ENCODE assay signal across 7 cellular contexts in the genomic region with DNA sequence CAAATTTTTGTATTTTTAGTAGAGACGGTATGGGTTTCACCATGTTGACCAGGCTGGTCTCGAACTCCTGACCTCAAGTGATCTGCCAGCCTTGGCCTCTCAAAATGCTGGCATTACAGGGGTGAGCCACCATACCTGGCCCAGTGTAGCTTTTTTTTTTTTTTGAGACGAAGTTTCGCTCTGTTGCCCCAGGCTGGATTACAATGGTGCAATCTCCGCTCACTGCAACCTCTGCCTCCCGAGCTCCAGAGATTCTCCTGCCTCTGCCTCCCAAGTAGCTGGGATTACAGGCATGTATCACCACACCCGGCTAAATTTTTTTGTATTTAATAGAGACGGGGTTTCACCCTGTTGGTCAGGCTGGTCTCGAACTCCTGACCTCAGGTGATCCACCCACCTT. TPM values are rescaled to one million over a fixed set of nuclear protein-coding genes. Genes with fewer than 3 reads are reported as not detected.
DNase-seq lines count a peak whose midpoint lies in the region; TF ChIP-seq lines count a peak whose summit lies in the region.
"Not testable (repeated sequence)": the region's sequence is repeated elsewhere in the genome, so short reads cannot be mapped to it uniquely, and the experiment has no call there.

No MANE protein-coding gene starts in this region.

- H3K27me3 Mint-ChIP-seq in HFFc6 (ENCODE audit: insufficient read depth); chondrocyte (ENCODE audit: low read depth); mesothelial cell of epicardium (ENCODE audit: low read depth): not testable (repeated sequence)

- peak overlapping the region; percentile 38; the same call in 1 of the 2 replicates for H3K9ac ChIP-seq in SK-N-SH

- H3K9me3 Mint-ChIP-seq in HFFc6; chondrocyte (ENCODE audit: low read depth); mesothelial cell of epicardium: not testable (repeated sequence)

- H3K27ac Mint-ChIP-seq in HFFc6 (peak overlapping the region; percentile 88), chondrocyte (ENCODE audit: unreplicated experiment) (peak overlapping the region; percentile 93), mesothelial cell of epicardium (peak overlapping the region; percentile 92)

- H2AFZ ChIP-seq in SK-N-SH (ENCODE audit: low read depth): not testable (repeated sequence)

- not testable (repeated sequence) for DNase-seq in HFFc6; SK-N-SH; chondrocyte (ENCODE audit: low spot score); left ventricle myocardium inferior; mesothelial cell of epicardium (ENCODE audit: low spot score in 2 of 2, unreplicated experiment in 2 of 2); sigmoid colon; thyroid gland

- POLR2A ChIA-PET in SK-N-SH (lab: Yijun Ruan, JAX): not testable (repeated sequence)

- H3K4me2 ChIP-seq in SK-N-SH: peak overlapping the region; percentile 57; the same call in 1 of the 2 replicates

- TF ChIP-seq POLR2A in sigmoid colon (IDR thresholded peaks at IDR 0.05); thyroid gland (IDR thresholded peaks at IDR 0.05): not testable (repeated sequence)

- CTCF ChIA-PET in SK-N-SH (lab: Yijun Ruan, JAX): interaction anchor here (1.5 to 4.9 kb wide), 5 partner anchors 20 to 182 kb away, joined by 5 to 18 read pairs (median 7); partner anchors contain the start of gene BCAR3

- intact Hi-C loops in left ventricle myocardium inferior (cut with micrococcal nuclease); sigmoid colon (cut with DNase I); thyroid gland (cut with DNase I): not testable (repeated sequence)

- peaks cover 65% of the 10 kb centered on the region for H3F3A ChIP-seq in SK-N-SH (replicated peaks; ENCODE audit: insufficient read depth)

- 98% methylated on average over 9 of the region's 9 CpGs for WGBS in SK-N-SH (ENCODE audit: low lambda C conversion rate)
- 97 to 98% methylated on average over 9 of the region's 9 CpGs for WGBS in sigmoid colon, 2 donors
- WGBS in thyroid gland, 2 donors: 95 to 97% methylated on average over 9 of the region's 9 CpGs

- H3K4me3 ChIP-seq in SK-N-SH (ENCODE audit: low read depth in 2 of 2, low read length in 1 of 2); left ventricle myocardium inferior; sigmoid colon; thyroid gland (replicated peaks in 1 of 3): not testable (repeated sequence)

- H4K20me1 ChIP-seq in SK-N-SH (ENCODE audit: insufficient read depth): peaks cover 35% of the 10 kb centered on the region

- not testable (repeated sequence) for H3K9me2 ChIP-seq in SK-N-SH

- not testable (repeated sequence) for H3K4me3 Mint-ChIP-seq in HFFc6, mesothelial cell of epicardium
- peak overlapping the region; percentile 54 for H3K4me3 Mint-ChIP-seq in chondrocyte (ENCODE audit: unreplicated experiment)

- not testable (repeated sequence) for H3K27me3 ChIP-seq in SK-N-SH (ENCODE audit: insufficient read depth); left ventricle myocardium inferior (ENCODE audit: low read depth); sigmoid colon; thyroid gland

- H3K36me3 Mint-ChIP-seq in HFFc6 (ENCODE audit: low read depth): peaks cover 42% of the 10 kb centered on the region
- H3K36me3 Mint-ChIP-seq in chondrocyte (ENCODE audit: low read depth); mesothelial cell of epicardium: not testable (repeated sequence)

- H3K27ac ChIP-seq in SK-N-SH (ENCODE audit: low read depth in 2 of 2, low read length in 1 of 2) (peak overlapping the region; percentile 94 to 99; a peak in 3 of 4 replicates), left ventricle myocardium inferior (replicated peaks) (peak overlapping the region; percentile 65), sigmoid colon (peak overlapping the region; percentile 71 to 86 (median 79)), thyroid gland (peak overlapping the region; percentile 84 to 88 (median 85))

- peaks cover 6 to 57% of the 10 kb centered on the region in 2 experiments for H3K36me3 ChIP-seq in SK-N-SH (replicated peaks in 1 of 2; ENCODE audit: control insufficient read depth in 1 of 2, insufficient read depth in 2 of 2, low read length in 1 of 2)
- not testable (repeated sequence) for H3K36me3 ChIP-seq in left ventricle myocardium inferior, sigmoid colon, thyroid gland

- H3K79me2 ChIP-seq in SK-N-SH (ENCODE audit: insufficient read depth): peaks cover 91% of the 10 kb centered on the region

- not testable (repeated sequence) for TF ChIP-seq CTCF in HFFc6 (IDR thresholded peaks at IDR 0.05); SK-N-SH (IDR thresholded peaks at IDR 0.05); chondrocyte (IDR thresholded peaks at IDR 0.05); left ventricle myocardium inferior (IDR thresholded peaks at IDR 0.05; ENCODE audit: borderline replicate concordance); mesothelial cell of epicardium (IDR thresholded peaks at IDR 0.05; ENCODE audit: unreplicated experiment); sigmoid colon (IDR thresholded peaks at IDR 0.05); thyroid gland (IDR thresholded peaks at IDR 0.05)

- not testable (repeated sequence) for H3K9me3 ChIP-seq in SK-N-SH; left ventricle myocardium inferior (replicated peaks); sigmoid colon; thyroid gland

- H3K4me1 ChIP-seq in SK-N-SH (ENCODE audit: control insufficient read depth in 1 of 2, insufficient read depth in 2 of 2, low read depth in 1 of 2, low read length in 1 of 2) (peaks cover 38 to 43% of the 10 kb centered on the region in 2 experiments), left ventricle myocardium inferior (peaks cover 73% of the 10 kb centered on the region), sigmoid colon (peaks cover 0 to 62% (median 58%) of the 10 kb centered on the region in 4 donors), thyroid gland (peaks cover 25 to 45% of the 10 kb centered on the region in 2 donors)

- peaks cover 80% of the 10 kb centered on the region for H3K4me1 Mint-ChIP-seq in HFFc6 (ENCODE audit: low read depth)
- peaks cover 59% of the 10 kb centered on the region for H3K4me1 Mint-ChIP-seq in chondrocyte (ENCODE audit: low read depth)
- peaks cover 54% of the 10 kb centered on the region for H3K4me1 Mint-ChIP-seq in mesothelial cell of epicardium

- not testable (repeated sequence) for TF ChIP-seq EP300 in SK-N-SH (IDR thresholded peaks at IDR 0.05; ENCODE audit: borderline replicate concordance in 1 of 2, low read depth in 1 of 2, low read length in 1 of 2); sigmoid colon (IDR thresholded peaks at IDR 0.05)

- TF ChIP-seq RAD21 in SK-N-SH (IDR thresholded peaks at IDR 0.05; ENCODE audit: low read length): not testable (repeated sequence)

RNA-seq across cellular contexts. Expression of gene BCAR3, which starts 20.3 kb away (rescaled TPM):
- 10 to 100 TPM; 24.4 to 55.1 (median 26.2) TPM for total RNA-seq in HFFc6 (2021; fragmentation: NEBNext Ultra II Directional; extraction: Animal tissue kit (Norgen Biotek cat#: 25700))
- polyA plus RNA-seq in SK-N-SH (2012; rRNA removed) (49.2 and 58.4 TPM in 2 replicates), sigmoid colon (10 to 100 TPM; 24.8 to 43.2 (median 39.5) TPM)
- 40.2 and 48.4 TPM in 2 replicates for polyA plus RNA-seq in SK-N-SH (2012; cell fraction: cytosol; rRNA removed)
- 59.5 and 69.2 TPM in 2 replicates for polyA plus RNA-seq in SK-N-SH (2012; cell fraction: nucleus; rRNA removed)
- total RNA-seq in chondrocyte (12.1 to 20.6 TPM (median 18.5 TPM) in 3 replicates), left ventricle myocardium inferior (23.5 TPM), mesothelial cell of epicardium (9.0 to 9.2 TPM (median 9.1 TPM) in 3 replicates), sigmoid colon (10 to 100 TPM; 12.3 to 22.1 (median 18.2) TPM), thyroid gland (10 to 100 TPM; 29.6 to 46.7 (median 37.0) TPM)
